In the genomic region with DNA sequence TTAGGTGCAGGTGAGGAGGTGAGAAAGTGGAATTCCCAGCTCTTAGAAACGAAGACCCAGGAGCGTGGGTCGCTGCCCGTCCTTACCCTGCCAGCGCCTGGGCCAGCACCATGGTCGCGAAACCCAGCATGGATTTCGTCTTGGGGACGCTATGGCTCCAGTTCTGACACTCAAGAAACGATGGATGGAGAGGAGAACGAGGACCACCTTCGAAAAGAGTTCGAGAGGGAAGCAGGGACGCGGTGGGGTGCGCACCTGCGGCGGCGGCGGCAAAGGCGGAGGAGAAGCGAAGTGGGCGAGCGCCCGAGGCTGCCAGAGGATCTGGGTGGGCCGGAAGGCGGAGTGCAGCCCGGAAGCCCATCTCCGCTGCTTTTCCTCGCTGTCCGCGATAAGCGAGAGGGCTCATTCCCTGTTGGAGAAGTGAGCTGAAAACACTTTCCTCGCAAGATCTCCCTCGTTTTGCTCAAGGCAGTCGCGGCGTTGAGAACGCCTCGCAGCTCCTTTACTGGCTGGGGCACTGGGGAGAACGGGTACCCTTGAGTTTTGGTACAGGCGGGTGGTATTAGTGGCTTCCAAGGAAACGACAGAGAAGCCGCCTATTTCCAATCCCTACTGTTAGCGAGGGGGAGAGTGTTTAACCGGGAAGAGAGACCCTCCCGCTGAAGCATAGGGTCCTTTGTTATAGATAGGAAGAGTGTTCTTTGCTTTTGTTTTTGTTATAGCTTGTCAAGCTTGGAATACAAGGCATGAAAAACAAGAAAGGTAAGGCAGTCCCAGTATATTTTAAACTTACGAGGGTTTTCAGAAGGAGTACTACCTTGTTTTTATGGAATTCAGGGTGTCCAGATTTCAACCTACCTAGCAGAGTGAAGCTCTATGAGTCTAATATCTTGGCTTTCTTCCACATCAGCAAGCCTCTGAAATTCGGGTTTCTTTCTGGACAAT, we compare ENCODE assay signal across 12 cellular contexts.
DNase-seq lines count a peak whose midpoint lies in the region; TF ChIP-seq lines count a peak whose summit lies in the region.
"Had no signal": no experiment of that assay in that cellular context is flagged by ENCODE, and none has a peak within 500 bp of the region (broad histone marks: within the 10 kb centered on the region; RNA-seq: fewer than 3 reads in every experiment).

No MANE protein-coding gene starts in this region.

- peaks cover 55% of the 10 kb centered on the region for H3K4me1 Mint-ChIP-seq in brain

- H3K56ac ChIP-seq in mesendoderm (ENCODE audit: low read length), result peak overlapping the region; percentile 82

- peaks cover 100% of the 10 kb centered on the region for H3K27me3 Mint-ChIP-seq in brain

- no peak overlapping the region for H4K8ac ChIP-seq in mesendoderm (ENCODE audit: low read depth, low read length)

- DNase-seq in AG04449 (ENCODE audit: low read depth, low spot score) (no peak), mesendoderm (peak; percentile 53), glomerular visceral epithelial cell (ENCODE audit: extremely low spot score) (no peak), Kasumi-1 (lab: John Stamatoyannopoulos, UW) (no peak), HuH-7 (ENCODE audit: low spot score) (no peak), DMS 273 (lab: John Stamatoyannopoulos, UW; ENCODE audit: unreplicated experiment) (no peak)
- DNase-seq: Karpas-422; SJCRH30; stimulated activated CD4-positive, alpha-beta T cell treated with anti-CD3 and anti-CD28 coated beads, Interleukin-4, amount 100 ng/mL, for 24 hours had no signal

- peaks cover 0 to 23% (median 9%) of the 10 kb centered on the region in 5 experiments for H3K9me3 Mint-ChIP-seq in brain

- WGBS in mesendoderm (ENCODE audit: extremely low coverage, insufficient coverage, low lambda C conversion rate), result no CpG with 5 or more reads among the region's 49 CpGs

- CTCF ChIA-PET in AG04449 (lab: Yijun Ruan, JAX), result no interaction called here
- CTCF ChIA-PET in HEK293 (lab: Yijun Ruan, JAX), result interaction anchor here (0.7 to 1.2 kb wide), 4 partner anchors 27 to 339 kb away, joined by 3 to 4 read pairs (median 4); no protein-coding TSS in a partner anchor

- H3K4me3 Mint-ChIP-seq in brain, result peak overlapping the region; percentile 67 to 84 (median 83)

- H3K4me2 ChIP-seq in mesendoderm (ENCODE audit: low read length), result peak overlapping the region; percentile 91

- H4K5ac ChIP-seq in mesendoderm (ENCODE audit: low read length), result no peak overlapping the region

- no peak overlapping the region for H3K23ac ChIP-seq in mesendoderm (ENCODE audit: low read length)

- H3K4ac ChIP-seq in mesendoderm (ENCODE audit: low read depth, low read length), result no peak overlapping the region

- POLR2A ChIA-PET in AG04449 (lab: Yijun Ruan, JAX) (no interaction called here), HEK293 (lab: Yijun Ruan, JAX) (interaction anchor here (0.5 to 1.2 kb wide), 3 partner anchors 63 to 227 kb away, joined by 3 to 4 read pairs (median 4); a partner anchor contains a TSS)

- H2BK120ac ChIP-seq in mesendoderm (ENCODE audit: low read depth, low read length), result no peak overlapping the region

- H3K9ac ChIP-seq in mesendoderm (ENCODE audit: low read length), result peak overlapping the region; percentile 66

- H3K27me3 ChIP-seq in mesendoderm (ENCODE audit: insufficient read depth, low read length, poor library complexity), result peaks cover 61% of the 10 kb centered on the region
- H3K27me3 ChIP-seq: SJCRH30 had no signal

- no peak for TF ChIP-seq CTCF in AG04449 (IDR thresholded peaks at IDR 0.05; ENCODE audit: insufficient read depth, low read length, missing control alignments)
- no peak for TF ChIP-seq CTCF in HEK293 (tag by site-specific recombination; IDR thresholded peaks at IDR 0.05)
- TF ChIP-seq CTCF in brain (conservative IDR thresholded peaks at IDR 0.05), result no peak

- H3K4me1 ChIP-seq in HEK293 (ENCODE audit: control insufficient read depth, insufficient read depth, low read length), result no peaks in the 10 kb centered on the region
- H3K4me1 ChIP-seq in mesendoderm (ENCODE audit: control insufficient read depth, low read depth, low read length), result peaks cover 3% of the 10 kb centered on the region
- H3K4me1 ChIP-seq: SJCRH30 had no signal

- H3K36me3 ChIP-seq in HEK293 (ENCODE audit: control insufficient read depth in 2 of 2, insufficient read depth in 1 of 2, low read length in 2 of 2), result no peaks in the 10 kb centered on the region
- no peaks in the 10 kb centered on the region for H3K36me3 ChIP-seq in mesendoderm (ENCODE audit: control insufficient read depth, insufficient read depth, low read length)
- H3K36me3 ChIP-seq: neutrophil, SJCRH30 had no signal

- H3K79me1 ChIP-seq in mesendoderm (ENCODE audit: low read length), result no peaks in the 10 kb centered on the region

- H2AK5ac ChIP-seq in mesendoderm (ENCODE audit: low read length), result no peak overlapping the region

- H3K4me3 ChIP-seq in AG04449 (ENCODE audit: low read depth, low read length), result peak overlapping the region; percentile 47
- H3K4me3 ChIP-seq in HEK293 (ENCODE audit: low read depth, low read length), result peak overlapping the region; percentile 43
- H3K4me3 ChIP-seq in mesendoderm (ENCODE audit: low read length), result peak overlapping the region; percentile 55
- H3K4me3 ChIP-seq: SJCRH30 had no signal

- H2BK5ac ChIP-seq in mesendoderm (ENCODE audit: low read length), result no peak overlapping the region

- peak overlapping the region; percentile 32; the same call in 1 of the 2 replicates for H3K27ac ChIP-seq in HEK293 (ENCODE audit: extremely low read depth, low read depth, low read length)
- no peak overlapping the region for H3K27ac ChIP-seq in mesendoderm (ENCODE audit: low read depth, low read length)
- H3K27ac ChIP-seq: neutrophil, SJCRH30 had no signal

- no peak overlapping the region for H3K27ac Mint-ChIP-seq in brain

- H3K36me3 Mint-ChIP-seq in brain, result no peaks in the 10 kb centered on the region

- H2BK15ac ChIP-seq in mesendoderm (replicated peaks; ENCODE audit: low read depth), result no peak overlapping the region

- H3K79me2 ChIP-seq in mesendoderm (ENCODE audit: control insufficient read depth, insufficient read depth, low read length), result no peaks in the 10 kb centered on the region

- H3K9me3 ChIP-seq in HEK293 (ENCODE audit: control insufficient read depth, insufficient read depth, low read depth, low read length), result no peaks in the 10 kb centered on the region
- H3K9me3 ChIP-seq: neutrophil, SJCRH30 had no signal

- H3K18ac ChIP-seq in mesendoderm (ENCODE audit: low read length), result no peak overlapping the region

TF ChIP-seq in HEK293, 187 proteins besides CTCF, POLR2A, EP300 and RAD21 (continues in another document):
- peak; percentile 96 for TF ChIP-seq PRDM1 (tag by site-specific recombination; IDR thresholded peaks at IDR 0.05)
- TF ChIP-seq, protein P1, sequence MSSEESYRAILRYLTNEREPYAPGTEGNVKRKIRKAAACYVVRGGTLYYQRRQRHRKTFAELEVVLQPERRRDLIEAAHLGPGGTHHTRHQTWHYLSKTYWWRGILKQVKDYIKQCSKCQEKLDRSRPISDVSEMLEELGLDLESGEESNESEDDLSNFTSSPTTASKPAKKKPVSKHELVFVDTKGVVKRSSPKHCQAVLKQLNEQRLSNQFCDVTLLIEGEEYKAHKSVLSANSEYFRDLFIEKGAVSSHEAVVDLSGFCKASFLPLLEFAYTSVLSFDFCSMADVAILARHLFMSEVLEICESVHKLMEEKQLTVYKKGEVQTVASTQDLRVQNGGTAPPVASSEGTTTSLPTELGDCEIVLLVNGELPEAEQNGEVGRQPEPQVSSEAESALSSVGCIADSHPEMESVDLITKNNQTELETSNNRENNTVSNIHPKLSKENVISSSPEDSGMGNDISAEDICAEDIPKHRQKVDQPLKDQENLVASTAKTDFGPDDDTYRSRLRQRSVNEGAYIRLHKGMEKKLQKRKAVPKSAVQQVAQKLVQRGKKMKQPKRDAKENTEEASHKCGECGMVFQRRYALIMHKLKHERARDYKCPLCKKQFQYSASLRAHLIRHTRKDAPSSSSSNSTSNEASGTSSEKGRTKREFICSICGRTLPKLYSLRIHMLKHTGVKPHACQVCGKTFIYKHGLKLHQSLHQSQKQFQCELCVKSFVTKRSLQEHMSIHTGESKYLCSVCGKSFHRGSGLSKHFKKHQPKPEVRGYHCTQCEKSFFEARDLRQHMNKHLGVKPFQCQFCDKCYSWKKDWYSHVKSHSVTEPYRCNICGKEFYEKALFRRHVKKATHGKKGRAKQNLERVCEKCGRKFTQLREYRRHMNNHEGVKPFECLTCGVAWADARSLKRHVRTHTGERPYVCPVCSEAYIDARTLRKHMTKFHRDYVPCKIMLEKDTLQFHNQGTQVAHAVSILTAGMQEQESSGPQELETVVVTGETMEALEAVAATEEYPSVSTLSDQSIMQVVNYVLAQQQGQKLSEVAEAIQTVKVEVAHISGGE (tag by site-specific recombination; conservative IDR thresholded peaks at IDR 0.05; ENCODE audit: low read depth), result peak; percentile 80
- peak; percentile 45; the same call in 1 of the 2 replicates for TF ChIP-seq ZNF561 (tag by site-specific recombination; IDR thresholded peaks at IDR 0.05; ENCODE audit: borderline replicate concordance)
- no peak for TF ChIP-seq ZNF19 (tag by site-specific recombination; IDR thresholded peaks at IDR 0.05; ENCODE audit: low read depth)
- no peak for TF ChIP-seq ZNF433 (tag by site-specific recombination; IDR thresholded peaks at IDR 0.05; ENCODE audit: low read depth)
- TF ChIP-seq ZNF404 (tag by site-specific recombination; IDR thresholded peaks at IDR 0.05), result no peak
- peak; percentile 60; the same call in 1 of the 2 replicates for TF ChIP-seq ZBTB20 (tag by site-specific recombination; IDR thresholded peaks at IDR 0.05)
- peak; percentile 88 for TF ChIP-seq ZFHX2 (tag by site-specific recombination; conservative IDR thresholded peaks at IDR 0.05)
